Comparison of ENCODE assay signal across 8 cellular contexts in genomic region chr1:11802616-11802972, GRCh38. TPM values are rescaled to one million over a fixed set of nuclear protein-coding genes. Genes with fewer than 3 reads are reported as not detected.
DNase-seq lines count a peak whose midpoint lies in the region; ATAC-seq and TF ChIP-seq lines count a peak whose summit lies in the region.

No MANE protein-coding gene starts in this region.

- peaks cover 0 to 3% of the 10 kb centered on the region in 2 donors for H3K36me3 ChIP-seq in prostate gland

- H3K4me1 Mint-ChIP-seq in glutamatergic neuron (ENCODE audit: low read depth, unreplicated experiment): peaks cover 26% of the 10 kb centered on the region

- peak; percentile 87 for DNase-seq in ELF-1 (ENCODE audit: low read depth, low spot score)
- peak; percentile 41 for DNase-seq in glutamatergic neuron
- no peak for DNase-seq in prostate gland (ENCODE audit: low spot score)
- no peak for DNase-seq in NCI-H1694 treated with DMSO at 0.1 percent for 48 hours (lab: John Stamatoyannopoulos, UW)

- no peak for ATAC-seq in GM18520 (IDR thresholded peaks at IDR 0.05; ENCODE audit: unreplicated experiment)
- no peak for ATAC-seq in HG02588 (IDR thresholded peaks at IDR 0.05; ENCODE audit: unreplicated experiment)
- no peak for ATAC-seq in HG02840 (IDR thresholded peaks at IDR 0.05; ENCODE audit: low FRiP score, unreplicated experiment)

- H3K9me3 ChIP-seq in prostate gland: no peaks in the 10 kb centered on the region

- H3K4me3 ChIP-seq in WI38 (ENCODE audit: low read depth, low read length) (peak overlapping the region; percentile 79), prostate gland (peak overlapping the region; percentile 28 to 38)

- peak overlapping the region; percentile 90 to 97 for H3K27ac ChIP-seq in prostate gland

- peak overlapping the region; percentile 99 for H3K4me3 Mint-ChIP-seq in glutamatergic neuron (ENCODE audit: unreplicated experiment)

- H3K36me3 Mint-ChIP-seq in glutamatergic neuron (ENCODE audit: unreplicated experiment): no peaks in the 10 kb centered on the region

- no peaks in the 10 kb centered on the region for H3K27me3 ChIP-seq in prostate gland (replicated peaks; ENCODE audit: insufficient read depth)

- H3K9me3 Mint-ChIP-seq in glutamatergic neuron (ENCODE audit: unreplicated experiment): peaks cover 18% of the 10 kb centered on the region

- H3K27ac Mint-ChIP-seq in glutamatergic neuron (ENCODE audit: unreplicated experiment): peak overlapping the region; percentile 70

- TF ChIP-seq CTCF in WI38 (IDR thresholded peaks at IDR 0.05; ENCODE audit: low read depth, low read length): no peak
- TF ChIP-seq CTCF in glutamatergic neuron (IDR thresholded peaks at IDR 0.05; ENCODE audit: partially characterized antibody, unreplicated experiment): no peak
- no peak for TF ChIP-seq CTCF in prostate gland (IDR thresholded peaks at IDR 0.05)

- H3K4me1 ChIP-seq in prostate gland (replicated peaks): peaks cover 22% of the 10 kb centered on the region

- WGBS in prostate gland: 32% methylated on average over 6 of the region's 6 CpGs

- H3K27me3 Mint-ChIP-seq in glutamatergic neuron (ENCODE audit: unreplicated experiment): peaks cover 8% of the 10 kb centered on the region

- intact Hi-C loops in prostate gland (cut with DNase I): loop anchor here (5.0 kb wide), 2 partner anchors 65 to 145 kb away; partner anchors contain the start of gene AGTRAP

- no peak for TF ChIP-seq POLR2A in prostate gland (IDR thresholded peaks at IDR 0.05)

RNA-seq across cellular contexts. Expression of gene MTHFR, which starts 3.2 kb away (rescaled TPM):
- total RNA-seq in glutamatergic neuron (ENCODE audit: unreplicated experiment) (83.2 TPM), prostate gland (10 to 100 TPM; 27.6 to 75.0 TPM)

RNA-seq across cellular contexts. Expression of gene CLCN6, which starts 3.4 kb away (rescaled TPM):
- total RNA-seq in glutamatergic neuron (ENCODE audit: unreplicated experiment) (94.3 TPM), prostate gland (10 to 100 TPM; 13.4 to 45.0 TPM)

RNA-seq across cellular contexts. Expression of gene C1orf167, which starts 40.6 kb away (rescaled TPM):
- total RNA-seq in glutamatergic neuron (ENCODE audit: unreplicated experiment) (not detected), prostate gland (1 to 10 TPM in 1 of 2 donors, not detected in 1; 10.0 TPM)

RNA-seq across cellular contexts. Expression of gene NPPA, which starts 45.0 kb away (rescaled TPM):
- total RNA-seq in glutamatergic neuron (ENCODE audit: unreplicated experiment) (not detected), prostate gland (1 to 10 TPM in 1 of 2 donors, not detected in 1; 1.3 TPM)

RNA-seq across cellular contexts. Expression of gene NPPB, which starts 56.2 kb away (rescaled TPM):
- total RNA-seq in glutamatergic neuron (ENCODE audit: unreplicated experiment) (not detected), prostate gland (not detected)

Comparison
In these comparisons a context has a peak if more than half of its experiments do, and no peak if none do; other contexts are left out.
1. DNase-seq: peak in ELF-1 (single experiment) and glutamatergic neuron (single experiment); none in prostate gland (single experiment) and NCI-H1694 treated with DMSO at 0.1 percent for 48 hours (single experiment).